ENCODE assay signal across 25 cellular contexts in the genomic region with DNA sequence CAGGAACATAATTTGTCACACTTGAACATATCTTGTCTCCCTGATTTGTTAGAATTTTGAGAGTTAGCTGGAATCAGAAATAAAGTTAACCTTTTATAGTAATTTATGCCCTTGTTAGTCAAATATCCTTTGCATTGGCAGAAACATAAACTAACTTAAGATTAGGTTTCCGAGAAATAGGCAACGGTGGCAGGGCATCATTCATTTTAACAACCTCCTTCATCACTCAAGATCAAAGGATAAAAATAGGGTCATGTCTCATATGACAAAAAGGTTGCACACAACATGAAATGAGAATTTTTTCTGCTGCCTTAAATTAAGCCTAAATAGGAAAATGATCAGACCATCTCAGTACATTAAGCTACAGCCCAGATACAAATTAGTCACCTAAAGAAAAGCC.
"Had no signal": no experiment of that assay in that cellular context is flagged by ENCODE, and none has a peak within 500 bp of the region (broad histone marks: within the 10 kb centered on the region; RNA-seq: fewer than 3 reads in every experiment).

No MANE protein-coding gene starts in this region.

- ATAC-seq: effector memory CD8-positive, alpha-beta T cell; esophagus mucosa; gastrocnemius medialis; heart right ventricle; left cardiac atrium; left lobe of liver; left ventricle myocardium superior; lower lobe of right lung; mucosa of descending colon had no signal

- H3K4me3 ChIP-seq: colonic mucosa, esophagus squamous epithelium, gastrocnemius medialis, heart right ventricle, lower lobe of right lung, mucosa of descending colon had no signal

- H3K9me3 Mint-ChIP-seq: dendritic cell treated with granulocyte-macrophage colony-stimulating factor and Interleukin-4, amounts not matched to agents 40 ng/mL and 50 ng/mL, for 4 days; effector memory CD8-positive, alpha-beta T cell had no signal

- H3K4me1 ChIP-seq: colonic mucosa, esophagus squamous epithelium, gastrocnemius medialis, heart right ventricle, lower lobe of right lung had no signal

- H3K4me3 Mint-ChIP-seq: dendritic cell treated with granulocyte-macrophage colony-stimulating factor and Interleukin-4, amounts not matched to agents 40 ng/mL and 50 ng/mL, for 4 days; effector memory CD8-positive, alpha-beta T cell; endodermal cell; mesothelial cell of epicardium; naive B cell had no signal

- DNase-seq: colonic mucosa; cortex of kidney; effector CD8-positive, alpha-beta T cell; effector memory CD8-positive, alpha-beta T cell; endodermal cell; erythroblast; esophagus squamous epithelium; foreskin fibroblast; foreskin melanocyte; gastrocnemius medialis; glutamatergic neuron; head of caudate nucleus; heart right ventricle; hippocampal formation; left cardiac atrium; left ventricle myocardium superior; lower lobe of right lung; mesenchymal stem cell; mucosa of descending colon; naive B cell had no signal

- H3K27ac Mint-ChIP-seq: dendritic cell treated with granulocyte-macrophage colony-stimulating factor and Interleukin-4, amounts not matched to agents 40 ng/mL and 50 ng/mL, for 4 days; effector memory CD8-positive, alpha-beta T cell; endodermal cell; mesothelial cell of epicardium; naive B cell had no signal

- H3K36me3 ChIP-seq: colonic mucosa, esophagus squamous epithelium, gastrocnemius medialis, heart right ventricle, lower lobe of right lung had no signal

- H3K9me3 ChIP-seq: colonic mucosa, esophagus squamous epithelium, gastrocnemius medialis, lower lobe of right lung, mucosa of descending colon had no signal

- H3K27ac ChIP-seq: colonic mucosa, epithelial cell of prostate, esophagus squamous epithelium, gastrocnemius medialis, heart right ventricle, lower lobe of right lung had no signal

- H3K27me3 ChIP-seq: colonic mucosa, esophagus squamous epithelium, gastrocnemius medialis, heart right ventricle had no signal

- H3K27me3 Mint-ChIP-seq: dendritic cell treated with granulocyte-macrophage colony-stimulating factor and Interleukin-4, amounts not matched to agents 40 ng/mL and 50 ng/mL, for 4 days had no signal

- H3K36me3 Mint-ChIP-seq: mesothelial cell of epicardium, naive B cell had no signal

- H3K4me1 Mint-ChIP-seq: endodermal cell, mesothelial cell of epicardium, naive B cell had no signal
